In the genomic region with DNA sequence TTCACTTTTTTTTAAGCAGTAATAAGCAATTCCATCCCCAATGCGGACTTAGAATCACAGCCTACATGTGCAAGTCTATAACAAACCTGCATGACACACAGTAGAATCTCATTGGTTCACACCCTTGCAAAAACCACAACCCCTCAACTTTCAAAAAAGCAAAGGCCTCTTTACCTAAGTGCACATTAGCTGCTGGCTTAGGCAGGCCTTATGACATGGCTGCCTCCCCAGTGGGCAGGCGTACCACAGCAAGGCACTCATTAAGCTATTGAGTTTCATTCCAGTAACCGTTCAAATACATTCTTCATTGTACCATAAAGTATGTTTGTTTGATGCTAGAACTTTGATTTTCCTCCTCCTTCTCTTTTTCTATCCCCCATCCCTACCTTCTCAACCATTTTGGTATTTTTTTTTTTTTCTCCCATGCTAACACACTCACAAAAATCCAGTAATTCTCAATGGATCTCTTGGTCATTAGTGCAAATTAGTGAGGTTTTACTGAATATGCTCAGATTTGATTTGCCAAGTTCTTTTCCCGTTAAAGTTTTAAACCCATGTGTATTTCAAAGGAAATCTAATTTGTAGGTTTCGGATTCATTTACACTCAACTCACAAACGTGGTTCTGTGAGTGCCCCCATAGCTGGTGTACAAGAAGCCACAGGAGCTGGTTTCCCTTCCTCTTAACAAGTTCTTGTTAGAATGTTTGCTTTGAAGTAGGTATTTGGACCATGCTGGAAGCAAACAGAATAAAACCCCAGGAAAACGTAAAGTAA, we compare ENCODE assay signal across 11 cellular contexts.
DNase-seq lines count a peak whose midpoint lies in the region; ATAC-seq, FAIRE-seq and TF ChIP-seq lines count a peak whose summit lies in the region.
"Had no signal": no experiment of that assay in that cellular context is flagged by ENCODE, and none has a peak within 500 bp of the region (broad histone marks: within the 10 kb centered on the region; RNA-seq: fewer than 3 reads in every experiment).

No MANE protein-coding gene starts in this region.

- TF ChIP-seq CTCF in GM13976 (IDR thresholded peaks at IDR 0.05; ENCODE audit: borderline replicate concordance, control extremely low read depth, extremely low read depth, insufficient read depth, missing control alignments) (no peak), smooth muscle cell (IDR thresholded peaks at IDR 0.05; ENCODE audit: borderline replicate concordance, insufficient read depth, poor library complexity, severe bottlenecking) (no peak)

- in situ Hi-C loops in GM13976 (cut with MboI; ENCODE audit: low sequenced_read_pairs, unreplicated experiment): no loop called here

- no peaks in the 10 kb centered on the region for H3K79me2 ChIP-seq in smooth muscle cell (ENCODE audit: low read depth)

- no peaks in the 10 kb centered on the region for H3F3A ChIP-seq in smooth muscle cell (ENCODE audit: low read depth)

- FAIRE-seq in H54 (lab: Jason Lieb, UNC): no peak
- FAIRE-seq in frontal cortex (lab: Jason Lieb, UNC): no peak
- FAIRE-seq: colon had no signal

- H3K27me3 ChIP-seq in smooth muscle cell (ENCODE audit: low read depth): no peaks in the 10 kb centered on the region

- no peaks in the 10 kb centered on the region for H3K4me1 ChIP-seq in smooth muscle cell (ENCODE audit: low read depth)

- no peak overlapping the region for H3K27ac ChIP-seq in smooth muscle cell (ENCODE audit: low read depth)

- no peak for TF ChIP-seq POLR2A in H54 (IDR thresholded peaks at IDR 0.05; ENCODE audit: low read depth, low read length)

- no peak overlapping the region for H2AFZ ChIP-seq in smooth muscle cell (ENCODE audit: low read depth)

- H4K20me1 ChIP-seq in smooth muscle cell (ENCODE audit: low read depth): no peaks in the 10 kb centered on the region

- DNase-seq in GM13976 (ENCODE audit: low spot score) (peak; percentile 36), smooth muscle cell (lab: John Stamatoyannopoulos, UW; ENCODE audit: unreplicated experiment) (no peak), H54 (ENCODE audit: insufficient read length, low spot score) (no peak), frontal cortex (ENCODE audit: low spot score in 2 of 2) (no peak)
- no peak for DNase-seq in stimulated activated CD4-positive, alpha-beta T cell treated with anti-CD3 and anti-CD28 coated beads, Interleukin-1b, Interleukin-23, amount 100 ng/mL, for 48 hours
- DNase-seq: MM.1S had no signal

- no peak overlapping the region for H3K9ac ChIP-seq in smooth muscle cell (ENCODE audit: low read depth)

- no peaks in the 10 kb centered on the region for H3K36me3 ChIP-seq in smooth muscle cell (ENCODE audit: low read depth)

- no peak overlapping the region for H3K4me3 ChIP-seq in smooth muscle cell

- peak; percentile 67 for ATAC-seq in GM19351 (IDR thresholded peaks at IDR 0.05; ENCODE audit: unreplicated experiment)
- peak; percentile 65 for ATAC-seq in HG02763 (IDR thresholded peaks at IDR 0.05; ENCODE audit: unreplicated experiment)
- peak; percentile 44 for ATAC-seq in HG03469 (IDR thresholded peaks at IDR 0.05; ENCODE audit: unreplicated experiment)
- ATAC-seq: WTC11 had no signal

- H3K9me3 ChIP-seq in smooth muscle cell (replicated peaks; ENCODE audit: low read depth): no peaks in the 10 kb centered on the region

- 95% methylated on average over 7 of the region's 7 CpGs for WGBS in smooth muscle cell (ENCODE audit: low lambda C conversion rate)

- no peak overlapping the region for H3K4me2 ChIP-seq in smooth muscle cell
